Comparison of ENCODE assay signal across 29 cellular contexts in genomic region chr4:16942491-16942890, GRCh38. TPM values are rescaled to one million over a fixed set of nuclear protein-coding genes. Genes with fewer than 3 reads are reported as not detected.
"Had no signal": no experiment of that assay in that cellular context is flagged by ENCODE, and none has a peak within 500 bp of the region (broad histone marks: within the 10 kb centered on the region; RNA-seq: fewer than 3 reads in every experiment).

No MANE protein-coding gene starts in this region.

- H3K36me3 ChIP-seq: gastroesophageal sphincter, right atrium auricular region, suprapubic skin, tibial artery, upper lobe of right lung had no signal

- H3K27ac ChIP-seq: gastroesophageal sphincter, hepatocyte, parathyroid adenoma, psoas muscle, right atrium auricular region, suprapubic skin, tibial artery, upper lobe of right lung had no signal

- H3K9ac ChIP-seq: parathyroid adenoma had no signal

- H2AFZ ChIP-seq: hepatocyte, parathyroid adenoma had no signal

- H3K79me2 ChIP-seq: hepatocyte, parathyroid adenoma had no signal

- H3K4me1 ChIP-seq: gastroesophageal sphincter, parathyroid adenoma, psoas muscle, right atrium auricular region, suprapubic skin, tibial artery, upper lobe of right lung had no signal

- H3K4me2 ChIP-seq: hepatocyte had no signal

- H3K27me3 ChIP-seq: gastroesophageal sphincter, hepatocyte, right atrium auricular region, suprapubic skin, tibial artery, upper lobe of right lung had no signal

- H3K4me3 ChIP-seq: gastroesophageal sphincter, hepatocyte, psoas muscle, right atrium auricular region, suprapubic skin, tibial artery, upper lobe of right lung had no signal

- H3K9me3 ChIP-seq: gastroesophageal sphincter, psoas muscle, right atrium auricular region, suprapubic skin, tibial artery, upper lobe of right lung had no signal

- FAIRE-seq: astrocyte, endothelial cell of umbilical vein, kidney had no signal

- ATAC-seq: activated T-helper 17 cell treated with anti-CD3 and anti-CD28 coated beads, Interleukin-2, amount 50 U/mL, for 72 hours; gastroesophageal sphincter; psoas muscle; stimulated activated naive B cell treated with anti-CD40 and anti-IgM and Interleukin-4, amounts not matched to agents 10 μg/mL and 1 μg/mL and 100 μg/mL, for 72 hours; upper lobe of right lung had no signal

- DNase-seq: activated CD4-positive, alpha-beta memory T cell treated with anti-CD3 and anti-CD28 coated beads for 36 hours; activated CD4-positive, CD25-positive, alpha-beta regulatory T cell treated with anti-CD3 and anti-CD28 coated beads, Interleukin-2, amount 50 U/mL, for 72 hours; activated CD8-positive, alpha-beta memory T cell treated with anti-CD3 and anti-CD28 coated beads, Interleukin-2, amount 50 U/mL, for 4 hours; activated gamma-delta T cell treated with Interleukin-2 at 50 U/mL for 16 hours; activated naive CD4-positive, alpha-beta T cell treated with anti-CD3 and anti-CD28 coated beads, Interleukin-2, amount 50 U/mL, for 16 hours; activated T-cell treated with anti-CD3 and anti-CD28 coated beads, Interleukin-2, amount 50 U/mL, for 1 hour; amniotic stem cell; caudate nucleus; cortex of kidney; kidney; naive B cell; nucleus accumbens; psoas muscle; stimulated activated CD4-positive, alpha-beta T cell treated with anti-CD3 and anti-CD28 coated beads, Interleukin-15, amount 100 ng/mL, for 24 hours; stimulated activated CD4-positive, alpha-beta T cell treated with anti-CD3 and anti-CD28 coated beads, Interleukin-2, amount 100 ng/mL, for 24 hours; stimulated activated naive B cell treated with anti-CD40 and anti-IgM and Interleukin-4, amounts not matched to agents 10 μg/mL and 1 μg/mL and 100 μg/mL, for 72 hours; T1000; tibial artery; upper lobe of right lung had no signal

RNA-seq across cellular contexts. Expression of gene LDB2, which starts 44.0 kb away (rescaled TPM):
- total RNA-seq: activated CD4-positive, alpha-beta memory T cell treated with anti-CD3 and anti-CD28 coated beads for 36 hours; activated CD4-positive, alpha-beta T cell treated with anti-CD3 and anti-CD28 coated beads, Interleukin-2, amount 10 ng/mL, durations not matched to agents 24 days and 14 days; activated CD8-positive, alpha-beta memory T cell treated with anti-CD3 and anti-CD28 coated beads for 36 hours; activated T-helper 17 cell treated with anti-CD3 and anti-CD28 coated beads, Interleukin-2, amount 50 U/mL, for 72 hours had no signal
